In the genomic region with DNA sequence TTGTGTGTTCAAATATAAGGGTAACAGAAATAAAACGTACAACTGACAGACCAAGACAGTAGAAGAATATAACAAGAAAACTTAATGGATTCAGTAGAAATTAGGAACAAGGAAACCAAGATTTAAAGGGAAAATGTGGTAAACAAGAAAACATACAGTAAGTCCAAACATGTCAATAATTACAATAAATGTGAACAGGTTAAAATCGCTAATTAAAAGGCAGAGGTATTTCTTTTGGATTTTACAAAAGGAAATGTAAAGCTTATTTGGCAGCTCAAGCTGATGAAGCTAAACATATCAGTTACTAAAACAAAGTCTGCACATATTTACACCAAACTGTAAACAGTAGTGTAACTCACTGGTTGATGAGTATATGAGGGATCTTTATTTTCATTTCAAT, we compare ENCODE assay signal across 1 cellular context.
TF ChIP-seq lines count a peak whose summit lies in the region.

No MANE protein-coding gene starts in this region.

TF ChIP-seq in K562, 482 proteins besides CTCF, POLR2A, EP300 and RAD21 (continued from another document):
- TF ChIP-seq, protein P1, sequence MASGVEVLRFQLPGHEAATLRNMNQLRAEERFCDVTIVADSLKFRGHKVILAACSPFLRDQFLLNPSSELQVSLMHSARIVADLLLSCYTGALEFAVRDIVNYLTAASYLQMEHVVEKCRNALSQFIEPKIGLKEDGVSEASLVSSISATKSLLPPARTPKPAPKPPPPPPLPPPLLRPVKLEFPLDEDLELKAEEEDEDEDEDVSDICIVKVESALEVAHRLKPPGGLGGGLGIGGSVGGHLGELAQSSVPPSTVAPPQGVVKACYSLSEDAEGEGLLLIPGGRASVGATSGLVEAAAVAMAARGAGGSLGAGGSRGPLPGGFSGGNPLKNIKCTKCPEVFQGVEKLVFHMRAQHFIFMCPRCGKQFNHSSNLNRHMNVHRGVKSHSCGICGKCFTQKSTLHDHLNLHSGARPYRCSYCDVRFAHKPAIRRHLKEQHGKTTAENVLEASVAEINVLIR (CRISPR knock-in tag; IDR thresholded peaks at IDR 0.05), result no peak
- TF ChIP-seq HDAC6 (IDR thresholded peaks at IDR 0.05; ENCODE audit: low read depth, low read length) (no peak), STAG1 (CRISPR knock-in tag; IDR thresholded peaks at IDR 0.05; ENCODE audit: borderline replicate concordance) (no peak), CBX8 (IDR thresholded peaks at IDR 0.05; ENCODE audit: borderline replicate concordance, extremely low read depth, low read depth, low read length, poor library complexity, severe bottlenecking) (no peak), MXI1 (IDR thresholded peaks at IDR 0.05; ENCODE audit: low read depth, low read length) (no peak), RFX7 (CRISPR knock-in tag; IDR thresholded peaks at IDR 0.05) (no peak)
